In genomic region chr10:80786322-80786721, GRCh38 we compare ENCODE assay signal across 24 cellular contexts.
DNase-seq lines count a peak whose midpoint lies in the region; ATAC-seq, FAIRE-seq and TF ChIP-seq lines count a peak whose summit lies in the region.
"Had no signal": no experiment of that assay in that cellular context is flagged by ENCODE, and none has a peak within 500 bp of the region (broad histone marks: within the 10 kb centered on the region; RNA-seq: fewer than 3 reads in every experiment).

No MANE protein-coding gene starts in this region.

- no peaks in the 10 kb centered on the region for H4K20me1 ChIP-seq in K562 (replicated peaks; ENCODE audit: control insufficient read depth, insufficient read depth, low read length)
- H4K20me1 ChIP-seq: BLaER1 treated with 17β-estradiol and CSF1 and Interleukin-3, amounts not matched to agents 10 nM and 100 nM had no signal

- no peak overlapping the region for H3K4me3 Mint-ChIP-seq in activated T-helper 1 cell treated with anti-CD3 and anti-CD28 coated beads, Interleukin-12 subunit alpha, Interleukin-12 subunit beta, Interleukin-2, Interleukin-4 antibody, amounts not matched to agents 30 ng/mL and 10 ng/mL and 1 ng/mL, durations not matched to agents 14 hours and 24 hours and 36 hours
- H3K4me3 Mint-ChIP-seq: B cell; CD4-positive, alpha-beta T cell; CD8-positive, alpha-beta T cell had no signal

- H3K36me3 ChIP-seq in K562 (ENCODE audit: control insufficient read depth, insufficient read depth, low read length) (no peaks in the 10 kb centered on the region), small intestine (ENCODE audit: control insufficient read depth in 2 of 2, insufficient read depth in 2 of 2, low read length in 2 of 2) (no peaks in the 10 kb centered on the region)
- H3K36me3 ChIP-seq: BLaER1 treated with 17β-estradiol and CSF1 and Interleukin-3, amounts not matched to agents 10 nM and 100 nM had no signal

- WGBS in K562 (ENCODE audit: insufficient coverage, low coverage, missing lambda C conversion rate) = 76% methylated on average over 1 of the region's 1 CpG
- 60 to 75% (median 65%) methylated on average over 1 of the region's 1 CpG for WGBS in small intestine, 3 donors

- in situ Hi-C loops in Caki2 (cut with HindIII; ENCODE audit: low pct_unique_long_range_greater_than_20kb, low sequenced_read_pairs) (no loop called here), K562 (cut with MboI) (no loop called here)

- H2AFZ ChIP-seq in K562 (ENCODE audit: low read depth, low read length) = no peak overlapping the region

- intact Hi-C loops in K562 (cut with micrococcal nuclease) = no loop called here
- intact Hi-C loops in activated T-helper 1 cell treated with anti-CD3 and anti-CD28 coated beads, Interleukin-12 subunit alpha, Interleukin-12 subunit beta, Interleukin-2, Interleukin-4 antibody, amounts not matched to agents 30 ng/mL and 10 ng/mL and 1 ng/mL, durations not matched to agents 14 hours and 24 hours and 36 hours (cut with micrococcal nuclease) = no loop called here

- CTCF ChIA-PET in K562 (lab: Yijun Ruan, JAX; ENCODE audit: low intra/inter-chr PET ratio) = no interaction called here

- ATAC-seq in HG02884 (IDR thresholded peaks at IDR 0.05; ENCODE audit: unreplicated experiment) (peak; percentile 63), K562 (no peak), HG03442 (IDR thresholded peaks at IDR 0.05; ENCODE audit: unreplicated experiment) (no peak)
- ATAC-seq: A549; CD8-positive, alpha-beta T cell had no signal

- POLR2A ChIA-PET in K562 (lab: Yijun Ruan, JAX) = interaction anchor here (1.2 kb wide), 1 partner anchor 19 kb away, joined by 3 read pairs; no protein-coding TSS in a partner anchor

- no peak for TF ChIP-seq CTCF in K562 (IDR thresholded peaks at IDR 0.05 in 2 of 3, conservative IDR thresholded peaks at IDR 0.05 in 1 of 3; ENCODE audit: insufficient read depth in 2 of 3, low read depth in 1 of 3, low read length in 3 of 3)

- no peak for FAIRE-seq in K562 (lab: Jason Lieb, UNC)
- no peak for FAIRE-seq in small intestine (lab: Jason Lieb, UNC)
- FAIRE-seq: A549, GM12891, GM19239 had no signal

- no peak for TF ChIP-seq RAD21 in K562 (CRISPR knock-in tag; conservative IDR thresholded peaks at IDR 0.05 in 1 of 2, IDR thresholded peaks at IDR 0.05 in 1 of 2)

- H3K4me2 ChIP-seq in K562 (ENCODE audit: insufficient read depth, low read length) = no peak overlapping the region
- H3K4me2 ChIP-seq: A549; BLaER1 treated with 17β-estradiol and CSF1 and Interleukin-3, amounts not matched to agents 10 nM and 100 nM had no signal

- DNase-seq in Caki2 (ENCODE audit: low read depth) = peak; percentile 4
- no peak for DNase-seq in K562 (ENCODE audit: extremely low read depth in 1 of 4, low spot score in 3 of 4)
- no peak for DNase-seq in small intestine
- no peak for DNase-seq in activated T-helper 1 cell treated with anti-CD3 and anti-CD28 coated beads, Interleukin-12 subunit alpha, Interleukin-12 subunit beta, Interleukin-2, Interleukin-4 antibody, amounts not matched to agents 30 ng/mL and 10 ng/mL and 1 ng/mL, durations not matched to agents 14 hours and 24 hours and 36 hours (ENCODE audit: low spot score)
- DNase-seq: AML-193; Caco-2; CD4-positive, alpha-beta T cell; CD8-positive, alpha-beta T cell; DMS 273 treated with DMSO at 0.1 percent for 48 hours; DMS153; DMS53; DMS79; DND-41; EL; GDM1 had no signal

- H3K4me3 ChIP-seq in K562 (no peak overlapping the region), small intestine (ENCODE audit: low read depth in 1 of 2, low read length in 2 of 2) (no peak overlapping the region)
- H3K4me3 ChIP-seq: A549; BLaER1 treated with 17β-estradiol and CSF1 and Interleukin-3, amounts not matched to agents 10 nM and 100 nM had no signal

- H3K79me2 ChIP-seq in K562 (ENCODE audit: control insufficient read depth, insufficient read depth, low read length) = no peaks in the 10 kb centered on the region

- H3K36me3 Mint-ChIP-seq in activated T-helper 1 cell treated with anti-CD3 and anti-CD28 coated beads, Interleukin-12 subunit alpha, Interleukin-12 subunit beta, Interleukin-2, Interleukin-4 antibody, amounts not matched to agents 30 ng/mL and 10 ng/mL and 1 ng/mL, durations not matched to agents 14 hours and 24 hours and 36 hours (ENCODE audit: low read depth) = no peaks in the 10 kb centered on the region
- H3K36me3 Mint-ChIP-seq: CD8-positive, alpha-beta T cell had no signal

- no peaks in the 10 kb centered on the region for H3K4me1 Mint-ChIP-seq in activated T-helper 1 cell treated with anti-CD3 and anti-CD28 coated beads, Interleukin-12 subunit alpha, Interleukin-12 subunit beta, Interleukin-2, Interleukin-4 antibody, amounts not matched to agents 30 ng/mL and 10 ng/mL and 1 ng/mL, durations not matched to agents 14 hours and 24 hours and 36 hours (ENCODE audit: low read depth)
- H3K4me1 Mint-ChIP-seq: B cell had no signal

- H3K27me3 ChIP-seq in K562 (ENCODE audit: control insufficient read depth in 2 of 2, insufficient read depth in 2 of 2, low read length in 2 of 2) (no peaks in the 10 kb centered on the region), small intestine (ENCODE audit: control insufficient read depth in 2 of 2, insufficient read depth in 2 of 2, low read length in 2 of 2) (no peaks in the 10 kb centered on the region)
- H3K27me3 ChIP-seq: BLaER1 treated with 17β-estradiol and CSF1 and Interleukin-3, amounts not matched to agents 10 nM and 100 nM had no signal

- no peak overlapping the region for H3K27ac Mint-ChIP-seq in activated T-helper 1 cell treated with anti-CD3 and anti-CD28 coated beads, Interleukin-12 subunit alpha, Interleukin-12 subunit beta, Interleukin-2, Interleukin-4 antibody, amounts not matched to agents 30 ng/mL and 10 ng/mL and 1 ng/mL, durations not matched to agents 14 hours and 24 hours and 36 hours
- H3K27ac Mint-ChIP-seq: B cell; CD4-positive, alpha-beta T cell; CD8-positive, alpha-beta T cell had no signal

- H3K27me3 Mint-ChIP-seq in activated T-helper 1 cell treated with anti-CD3 and anti-CD28 coated beads, Interleukin-12 subunit alpha, Interleukin-12 subunit beta, Interleukin-2, Interleukin-4 antibody, amounts not matched to agents 30 ng/mL and 10 ng/mL and 1 ng/mL, durations not matched to agents 14 hours and 24 hours and 36 hours (ENCODE audit: insufficient read depth) = peaks cover 2% of the 10 kb centered on the region

- H3K4me1 ChIP-seq in K562 (replicated peaks in 1 of 2; ENCODE audit: control insufficient read depth in 2 of 2, insufficient read depth in 2 of 2, low read length in 2 of 2) (no peaks in the 10 kb centered on the region), small intestine (ENCODE audit: control insufficient read depth in 2 of 2, insufficient read depth in 1 of 2, low read depth in 1 of 2, low read length in 1 of 2) (no peaks in the 10 kb centered on the region)
- H3K4me1 ChIP-seq: A549; BLaER1 treated with 17β-estradiol and CSF1 and Interleukin-3, amounts not matched to agents 10 nM and 100 nM; Caco-2 had no signal

- no TSS peak for BruUV-seq in K562 (replicated peaks; lab: Mats Ljungman, UMichigan)

- H3K27ac ChIP-seq in K562 (ENCODE audit: extremely low read depth, low read depth, low read length) (no peak overlapping the region), small intestine (ENCODE audit: low read depth in 1 of 2, low read length in 1 of 2) (no peak overlapping the region)
- H3K27ac ChIP-seq: 22Rv1; A549; BLaER1 treated with 17β-estradiol and CSF1 and Interleukin-3, amounts not matched to agents 10 nM and 100 nM; C4-2B had no signal

- H3K9me3 ChIP-seq in K562 (replicated peaks; ENCODE audit: control insufficient read depth, insufficient read depth, low read depth, low read length) = no peaks in the 10 kb centered on the region
- H3K9me3 ChIP-seq in small intestine (ENCODE audit: control insufficient read depth, low read depth) = no peaks in the 10 kb centered on the region
- H3K9me3 ChIP-seq: A549, Caco-2 had no signal

- no peak for TF ChIP-seq EP300 in K562 (IDR thresholded peaks at IDR 0.05; ENCODE audit: low read length)

- no peak for TF ChIP-seq POLR2A in K562 (conservative IDR thresholded peaks at IDR 0.05)

- no peaks in the 10 kb centered on the region for H3K9me1 ChIP-seq in K562 (ENCODE audit: control insufficient read depth, insufficient read depth, low read length)

- no peak overlapping the region for H3K9ac ChIP-seq in K562 (ENCODE audit: insufficient read depth in 1 of 2, low read depth in 2 of 2, low read length in 2 of 2)
- H3K9ac ChIP-seq: BLaER1 treated with 17β-estradiol and CSF1 and Interleukin-3, amounts not matched to agents 10 nM and 100 nM had no signal

- H3K9me3 Mint-ChIP-seq in activated T-helper 1 cell treated with anti-CD3 and anti-CD28 coated beads, Interleukin-12 subunit alpha, Interleukin-12 subunit beta, Interleukin-2, Interleukin-4 antibody, amounts not matched to agents 30 ng/mL and 10 ng/mL and 1 ng/mL, durations not matched to agents 14 hours and 24 hours and 36 hours = no peaks in the 10 kb centered on the region
- H3K9me3 Mint-ChIP-seq: CD4-positive, alpha-beta T cell; CD8-positive, alpha-beta T cell had no signal

TF ChIP-seq in K562, 482 proteins besides CTCF, POLR2A, EP300 and RAD21:
- TF ChIP-seq ZNF431 (CRISPR knock-in tag; IDR thresholded peaks at IDR 0.05) = peak; percentile 64; the same call in 1 of the 2 replicates
- no peak for TF ChIP-seq MCM3 (IDR thresholded peaks at IDR 0.05)
